ENCODE assay signal across 1 cellular context in the genomic region with DNA sequence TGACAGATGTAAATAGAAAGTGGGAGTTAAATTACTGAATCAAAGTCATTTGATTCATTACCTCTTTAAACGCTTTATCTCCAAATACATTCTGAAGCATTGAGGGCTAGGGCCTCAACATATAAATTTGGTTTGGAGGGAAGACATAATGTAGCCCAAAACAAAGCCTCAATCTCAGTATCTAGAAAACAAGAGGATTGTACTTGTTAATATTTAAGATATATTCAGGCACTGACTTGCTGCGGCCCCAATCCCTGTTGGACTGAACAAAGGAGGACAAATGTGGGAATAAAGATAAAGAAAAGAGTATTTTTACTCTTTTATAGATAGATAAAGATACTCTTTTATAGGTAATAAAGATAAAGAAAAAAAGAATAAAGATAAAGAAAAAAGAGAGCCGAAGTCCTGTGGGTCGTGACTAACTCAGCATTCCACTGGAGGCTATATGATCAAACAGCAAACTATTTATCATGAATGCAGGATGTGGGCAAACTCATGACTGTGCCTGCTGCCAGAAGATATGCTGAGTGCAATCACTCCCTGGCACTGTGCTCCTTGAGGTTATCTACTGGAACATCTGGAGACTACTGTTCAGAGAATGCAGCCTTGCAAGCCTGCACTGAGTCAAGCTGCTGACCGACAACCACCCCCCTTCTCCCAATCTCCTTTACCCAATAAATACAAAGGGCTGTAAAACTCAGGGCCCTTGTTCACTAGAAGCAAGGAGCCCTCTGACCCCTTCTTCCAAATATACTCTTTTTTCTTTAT.
TF ChIP-seq lines count a peak whose summit lies in the region.

No MANE protein-coding gene starts in this region.

TF ChIP-seq in K562, 482 proteins besides CTCF, POLR2A, EP300 and RAD21 (continued from another document and continues in another):
- TF ChIP-seq CHD4 (IDR thresholded peaks at IDR 0.05; ENCODE audit: insufficient read depth, insufficient replicate concordance, low read depth, low read length, poor library complexity, severe bottlenecking) (no peak), ZNF780A (CRISPR knock-in tag; IDR thresholded peaks at IDR 0.05) (no peak), STAT5A (IDR thresholded peaks at IDR 0.05; ENCODE audit: borderline replicate concordance, low read length) (peak; percentile 96), GABPA (tag; conservative IDR thresholded peaks at IDR 0.05; ENCODE audit: low read depth) (0 out of 2 replicates have a peak, but pooled peaks have one; percentile 33), THRB (CRISPR knock-in tag; conservative IDR thresholded peaks at IDR 0.05) (peak; percentile 67; the same call in 1 of the 2 replicates), MYBL2 (IDR thresholded peaks at IDR 0.05; ENCODE audit: low read depth) (no peak), MYBL2 (CRISPR knock-in tag; IDR thresholded peaks at IDR 0.05; ENCODE audit: borderline replicate concordance) (no peak), SMC3 (conservative IDR thresholded peaks at IDR 0.05; ENCODE audit: insufficient read depth, low read depth, low read length) (no peak), E2F4 (CRISPR knock-in tag; IDR thresholded peaks at IDR 0.05; ENCODE audit: low read depth) (no peak), TCF3 (CRISPR knock-in tag; IDR thresholded peaks at IDR 0.05) (peak; percentile 99), MTA3 (IDR thresholded peaks at IDR 0.05; ENCODE audit: borderline replicate concordance) (peak; percentile 92), ZNF785 (CRISPR knock-in tag; IDR thresholded peaks at IDR 0.05) (no peak), FUS (optimal IDR thresholded peaks at IDR 0.05; ENCODE audit: low read depth, low read length) (no peak), TOE1 (IDR thresholded peaks at IDR 0.05; ENCODE audit: borderline replicate concordance) (peak; percentile 87; the same call in 1 of the 2 replicates), TOE1 (CRISPR knock-in tag; IDR thresholded peaks at IDR 0.05; ENCODE audit: borderline replicate concordance, low read depth) (no peak), TBP (optimal IDR thresholded peaks at IDR 0.05; ENCODE audit: low read depth, low read length) (no peak), CHD1 (IDR thresholded peaks at IDR 0.05; ENCODE audit: low read length) (no peak), RBM39 (optimal IDR thresholded peaks at IDR 0.05; ENCODE audit: low read depth, low read length) (no peak), CCNT2 (IDR thresholded peaks at IDR 0.05; ENCODE audit: borderline replicate concordance, extremely low read depth, insufficient read length, low read depth, low read length) (peak; percentile 96), ZNF121 (CRISPR knock-in tag; conservative IDR thresholded peaks at IDR 0.05) (no peak), ZNF174 (CRISPR knock-in tag; IDR thresholded peaks at IDR 0.05) (no peak), ZNF24 (IDR thresholded peaks at IDR 0.05) (peak; percentile 67), ATF7 (IDR thresholded peaks at IDR 0.05) (peak; percentile 64), XRCC5 (IDR thresholded peaks at IDR 0.05; ENCODE audit: low read depth, low read length) (no peak), ZNF41 (CRISPR knock-in tag; conservative IDR thresholded peaks at IDR 0.05) (peak; percentile 64), PRMT5 (CRISPR knock-in tag; IDR thresholded peaks at IDR 0.05) (no peak), LCOR (CRISPR knock-in tag; IDR thresholded peaks at IDR 0.05) (no peak), MEIS2 (IDR thresholded peaks at IDR 0.05; ENCODE audit: partially characterized antibody) (peak; percentile 82), ZNF766 (CRISPR knock-in tag; conservative IDR thresholded peaks at IDR 0.05) (peak; percentile 96), GTF2E2 (tag; IDR thresholded peaks at IDR 0.05) (0 out of 2 replicates have a peak, but pooled peaks have one; percentile 13), CCAR2 (IDR thresholded peaks at IDR 0.05; ENCODE audit: low read depth, low read length) (no peak), ZNF77 (CRISPR knock-in tag; IDR thresholded peaks at IDR 0.05) (no peak), HDAC8 (tag; IDR thresholded peaks at IDR 0.05) (peak; percentile 40; the same call in 1 of the 2 replicates), ZNF707 (CRISPR knock-in tag; conservative IDR thresholded peaks at IDR 0.05) (no peak), FOXJ2 (tag; IDR thresholded peaks at IDR 0.05) (0 out of 2 replicates have a peak, but pooled peaks have one; percentile 73), ERF (CRISPR knock-in tag; IDR thresholded peaks at IDR 0.05) (peak; percentile 78; the same call in 1 of the 2 replicates), CUX1 (CRISPR knock-in tag; IDR thresholded peaks at IDR 0.05) (peak; percentile 92), MXI1 (IDR thresholded peaks at IDR 0.05; ENCODE audit: low read depth, low read length) (no peak), EHMT2 (IDR thresholded peaks at IDR 0.05) (0 out of 2 replicates have a peak, but pooled peaks have one; percentile 21), GABPB2 (CRISPR knock-in tag; conservative IDR thresholded peaks at IDR 0.05) (no peak), COPS2 (conservative IDR thresholded peaks at IDR 0.05) (no peak), BRD9 (IDR thresholded peaks at IDR 0.05; ENCODE audit: low read depth, partially characterized antibody) (no peak), SNIP1 (IDR thresholded peaks at IDR 0.05; ENCODE audit: low read depth) (no peak), ZNF445 (CRISPR knock-in tag; IDR thresholded peaks at IDR 0.05; ENCODE audit: low read depth) (no peak), KLF13 (tag; IDR thresholded peaks at IDR 0.05; ENCODE audit: borderline replicate concordance, low read depth) (no peak)
- TF ChIP-seq, protein P1, sequence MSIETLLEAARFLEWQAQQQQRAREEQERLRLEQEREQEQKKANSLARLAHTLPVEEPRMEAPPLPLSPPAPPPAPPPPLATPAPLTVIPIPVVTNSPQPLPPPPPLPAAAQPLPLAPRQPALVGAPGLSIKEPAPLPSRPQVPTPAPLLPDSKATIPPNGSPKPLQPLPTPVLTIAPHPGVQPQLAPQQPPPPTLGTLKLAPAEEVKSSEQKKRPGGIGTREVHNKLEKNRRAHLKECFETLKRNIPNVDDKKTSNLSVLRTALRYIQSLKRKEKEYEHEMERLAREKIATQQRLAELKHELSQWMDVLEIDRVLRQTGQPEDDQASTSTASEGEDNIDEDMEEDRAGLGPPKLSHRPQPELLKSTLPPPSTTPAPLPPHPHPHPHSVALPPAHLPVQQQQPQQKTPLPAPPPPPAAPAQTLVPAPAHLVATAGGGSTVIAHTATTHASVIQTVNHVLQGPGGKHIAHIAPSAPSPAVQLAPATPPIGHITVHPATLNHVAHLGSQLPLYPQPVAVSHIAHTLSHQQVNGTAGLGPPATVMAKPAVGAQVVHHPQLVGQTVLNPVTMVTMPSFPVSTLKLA (conservative IDR thresholded peaks at IDR 0.05): peak in 1 of 2 experiments; percentile 73; a peak in 3 of 4 replicates
- TF ChIP-seq, protein P2, sequence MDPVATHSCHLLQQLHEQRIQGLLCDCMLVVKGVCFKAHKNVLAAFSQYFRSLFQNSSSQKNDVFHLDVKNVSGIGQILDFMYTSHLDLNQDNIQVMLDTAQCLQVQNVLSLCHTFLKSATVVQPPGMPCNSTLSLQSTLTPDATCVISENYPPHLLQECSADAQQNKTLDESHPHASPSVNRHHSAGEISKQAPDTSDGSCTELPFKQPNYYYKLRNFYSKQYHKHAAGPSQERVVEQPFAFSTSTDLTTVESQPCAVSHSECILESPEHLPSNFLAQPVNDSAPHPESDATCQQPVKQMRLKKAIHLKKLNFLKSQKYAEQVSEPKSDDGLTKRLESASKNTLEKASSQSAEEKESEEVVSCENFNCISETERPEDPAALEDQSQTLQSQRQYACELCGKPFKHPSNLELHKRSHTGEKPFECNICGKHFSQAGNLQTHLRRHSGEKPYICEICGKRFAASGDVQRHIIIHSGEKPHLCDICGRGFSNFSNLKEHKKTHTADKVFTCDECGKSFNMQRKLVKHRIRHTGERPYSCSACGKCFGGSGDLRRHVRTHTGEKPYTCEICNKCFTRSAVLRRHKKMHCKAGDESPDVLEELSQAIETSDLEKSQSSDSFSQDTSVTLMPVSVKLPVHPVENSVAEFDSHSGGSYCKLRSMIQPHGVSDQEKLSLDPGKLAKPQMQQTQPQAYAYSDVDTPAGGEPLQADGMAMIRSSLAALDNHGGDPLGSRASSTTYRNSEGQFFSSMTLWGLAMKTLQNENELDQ (CRISPR knock-in tag; IDR thresholded peaks at IDR 0.05; ENCODE audit: borderline replicate concordance): no peak
- TF ChIP-seq, protein P3, sequence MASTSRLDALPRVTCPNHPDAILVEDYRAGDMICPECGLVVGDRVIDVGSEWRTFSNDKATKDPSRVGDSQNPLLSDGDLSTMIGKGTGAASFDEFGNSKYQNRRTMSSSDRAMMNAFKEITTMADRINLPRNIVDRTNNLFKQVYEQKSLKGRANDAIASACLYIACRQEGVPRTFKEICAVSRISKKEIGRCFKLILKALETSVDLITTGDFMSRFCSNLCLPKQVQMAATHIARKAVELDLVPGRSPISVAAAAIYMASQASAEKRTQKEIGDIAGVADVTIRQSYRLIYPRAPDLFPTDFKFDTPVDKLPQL (IDR thresholded peaks at IDR 0.05; ENCODE audit: extremely low read depth, insufficient read length): no peak
- TF ChIP-seq, protein P4, sequence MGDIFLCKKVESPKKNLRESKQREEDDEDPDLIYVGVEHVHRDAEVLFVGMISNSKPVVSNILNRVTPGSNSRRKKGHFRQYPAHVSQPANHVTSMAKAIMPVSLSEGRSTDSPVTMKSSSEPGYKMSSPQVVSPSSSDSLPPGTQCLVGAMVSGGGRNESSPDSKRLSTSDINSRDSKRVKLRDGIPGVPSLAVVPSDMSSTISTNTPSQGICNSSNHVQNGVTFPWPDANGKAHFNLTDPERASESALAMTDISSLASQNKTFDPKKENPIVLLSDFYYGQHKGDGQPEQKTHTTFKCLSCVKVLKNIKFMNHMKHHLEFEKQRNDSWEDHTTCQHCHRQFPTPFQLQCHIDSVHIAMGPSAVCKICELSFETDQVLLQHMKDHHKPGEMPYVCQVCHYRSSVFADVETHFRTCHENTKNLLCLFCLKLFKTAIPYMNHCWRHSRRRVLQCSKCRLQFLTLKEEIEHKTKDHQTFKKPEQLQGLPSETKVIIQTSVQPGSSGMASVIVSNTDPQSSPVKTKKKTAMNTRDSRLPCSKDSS (IDR thresholded peaks at IDR 0.05; ENCODE audit: low read depth, partially characterized antibody): no peak
- TF ChIP-seq, protein P5, sequence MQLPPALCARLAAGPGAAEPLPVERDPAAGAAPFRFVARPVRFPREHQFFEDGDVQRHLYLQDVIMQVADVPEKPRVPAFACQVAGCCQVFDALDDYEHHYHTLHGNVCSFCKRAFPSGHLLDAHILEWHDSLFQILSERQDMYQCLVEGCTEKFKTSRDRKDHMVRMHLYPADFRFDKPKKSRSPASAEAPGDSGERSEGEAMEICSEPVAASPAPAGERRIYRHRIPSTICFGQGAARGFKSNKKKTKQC (CRISPR knock-in tag; IDR thresholded peaks at IDR 0.05): no peak
- TF ChIP-seq, protein P6, sequence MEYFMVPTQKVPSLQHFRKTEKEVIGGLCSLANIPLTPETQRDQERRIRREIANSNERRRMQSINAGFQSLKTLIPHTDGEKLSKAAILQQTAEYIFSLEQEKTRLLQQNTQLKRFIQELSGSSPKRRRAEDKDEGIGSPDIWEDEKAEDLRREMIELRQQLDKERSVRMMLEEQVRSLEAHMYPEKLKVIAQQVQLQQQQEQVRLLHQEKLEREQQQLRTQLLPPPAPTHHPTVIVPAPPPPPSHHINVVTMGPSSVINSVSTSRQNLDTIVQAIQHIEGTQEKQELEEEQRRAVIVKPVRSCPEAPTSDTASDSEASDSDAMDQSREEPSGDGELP (CRISPR knock-in tag; IDR thresholded peaks at IDR 0.05; ENCODE audit: borderline replicate concordance): peak; percentile 41; the same call in 1 of the 2 replicates
